8 cellular contexts compared by ENCODE assay signal in the genomic region with DNA sequence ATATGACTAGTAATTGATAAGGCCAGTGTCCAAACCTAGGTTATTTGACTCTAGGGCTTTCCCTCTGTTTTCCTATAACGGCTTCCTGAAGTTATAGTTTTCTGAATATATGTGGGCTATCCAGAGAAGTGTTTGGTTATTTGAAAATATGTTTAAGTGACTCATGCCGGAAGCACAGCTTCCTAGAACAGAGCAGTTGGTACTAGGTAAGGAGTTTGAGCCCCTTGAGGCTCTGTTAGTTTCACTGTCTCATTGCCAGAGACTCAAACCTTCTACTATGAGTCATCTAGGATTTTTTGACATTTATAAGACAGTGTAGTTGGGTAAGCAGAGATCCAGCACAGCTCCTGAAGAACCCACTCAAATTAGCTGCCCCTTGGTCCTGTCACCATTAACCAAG. TPM values are rescaled to one million over a fixed set of nuclear protein-coding genes. Genes with fewer than 3 reads are reported as not detected.
DNase-seq lines count a peak whose midpoint lies in the region; ATAC-seq and TF ChIP-seq lines count a peak whose summit lies in the region.

No MANE protein-coding gene starts in this region.

- ATAC-seq in HG03060 (IDR thresholded peaks at IDR 0.05; ENCODE audit: low read depth, unreplicated experiment) (peak; percentile 94), left lobe of liver (no peak)
- peak; percentile 89 to 92 for ATAC-seq in activated T-cell treated with anti-CD3 and anti-CD28 coated beads, Interleukin-2, amount 50 U/mL, for 4 hours
- peak; percentile 95 for ATAC-seq in stimulated activated effector memory CD8-positive, alpha-beta T cell treated with anti-CD3 and anti-CD28 coated beads, Interleukin-12 subunit alpha, Interleukin-12 subunit beta, amount 100 ng/mL, for 72 hours

- no peak overlapping the region for H3K4me3 Mint-ChIP-seq in activated T-cell treated with anti-CD3 and anti-CD28 coated beads, Interleukin-2, amount 50 U/mL, for 4 hours
- H3K4me3 Mint-ChIP-seq in stimulated activated effector memory CD8-positive, alpha-beta T cell treated with anti-CD3 and anti-CD28 coated beads, Interleukin-12 subunit alpha, Interleukin-12 subunit beta, amount 100 ng/mL, for 72 hours = peak overlapping the region; percentile 43

- TF ChIP-seq POLR2A in esophagus squamous epithelium (IDR thresholded peaks at IDR 0.05) = no peak

- peak; percentile 21 for DNase-seq in activated CD4-positive, alpha-beta T cell treated with anti-CD3 and anti-CD28 coated beads for 48 hours
- no peak for DNase-seq in activated CD4-positive, alpha-beta T cell treated with anti-CD3 and anti-CD28 coated beads for 1 hour
- no peak for DNase-seq in activated T-cell treated with anti-CD3 and anti-CD28 coated beads, Interleukin-2, amount 50 U/mL, for 4 hours
- DNase-seq in stimulated activated effector memory CD8-positive, alpha-beta T cell treated with anti-CD3 and anti-CD28 coated beads, Interleukin-12 subunit alpha, Interleukin-12 subunit beta, amount 100 ng/mL, for 72 hours (ENCODE audit: low spot score in 2 of 2) = no peak
- DNase-seq in left lobe of liver (ENCODE audit: low spot score) (no peak), esophagus squamous epithelium (lab: John Stamatoyannopoulos, UW) (no peak), DMS53 treated with DMSO at 0.1 percent for 48 hours (lab: John Stamatoyannopoulos, UW; ENCODE audit: unreplicated experiment) (no peak)

- H3K9me3 Mint-ChIP-seq in activated T-cell treated with anti-CD3 and anti-CD28 coated beads, Interleukin-2, amount 50 U/mL, for 4 hours = no peaks in the 10 kb centered on the region
- H3K9me3 Mint-ChIP-seq in stimulated activated effector memory CD8-positive, alpha-beta T cell treated with anti-CD3 and anti-CD28 coated beads, Interleukin-12 subunit alpha, Interleukin-12 subunit beta, amount 100 ng/mL, for 72 hours = no peaks in the 10 kb centered on the region

- H3K36me3 ChIP-seq in esophagus squamous epithelium = no peaks in the 10 kb centered on the region

- peaks cover 4% of the 10 kb centered on the region for H3K36me3 Mint-ChIP-seq in activated T-cell treated with anti-CD3 and anti-CD28 coated beads, Interleukin-2, amount 50 U/mL, for 4 hours (ENCODE audit: insufficient read depth)
- no peaks in the 10 kb centered on the region for H3K36me3 Mint-ChIP-seq in stimulated activated effector memory CD8-positive, alpha-beta T cell treated with anti-CD3 and anti-CD28 coated beads, Interleukin-12 subunit alpha, Interleukin-12 subunit beta, amount 100 ng/mL, for 72 hours

- H3K4me1 Mint-ChIP-seq in activated T-cell treated with anti-CD3 and anti-CD28 coated beads, Interleukin-2, amount 50 U/mL, for 4 hours (ENCODE audit: low read depth) = peaks cover 28% of the 10 kb centered on the region
- H3K4me1 Mint-ChIP-seq in stimulated activated effector memory CD8-positive, alpha-beta T cell treated with anti-CD3 and anti-CD28 coated beads, Interleukin-12 subunit alpha, Interleukin-12 subunit beta, amount 100 ng/mL, for 72 hours = peaks cover 72% of the 10 kb centered on the region

- H3K4me3 ChIP-seq in esophagus squamous epithelium = no peak overlapping the region

- H3K27ac ChIP-seq in esophagus squamous epithelium = no peak overlapping the region

- H3K27me3 Mint-ChIP-seq in activated T-cell treated with anti-CD3 and anti-CD28 coated beads, Interleukin-2, amount 50 U/mL, for 4 hours (ENCODE audit: low read depth) = no peaks in the 10 kb centered on the region

- H3K27ac Mint-ChIP-seq in stimulated activated effector memory CD8-positive, alpha-beta T cell treated with anti-CD3 and anti-CD28 coated beads, Interleukin-12 subunit alpha, Interleukin-12 subunit beta, amount 100 ng/mL, for 72 hours = peak overlapping the region; percentile 85

- H3K27me3 ChIP-seq in esophagus squamous epithelium = no peaks in the 10 kb centered on the region

- no peaks in the 10 kb centered on the region for H3K4me1 ChIP-seq in esophagus squamous epithelium

- TF ChIP-seq CTCF in esophagus squamous epithelium (IDR thresholded peaks at IDR 0.05) = no peak

- WGBS in esophagus squamous epithelium, 2 donors = 38 to 50% methylated on average over 2 of the region's 2 CpGs

- intact Hi-C loops in esophagus squamous epithelium (cut with DNase I) = no loop called here

- no peaks in the 10 kb centered on the region for H3K9me3 ChIP-seq in esophagus squamous epithelium

RNA-seq across cellular contexts. Expression of gene LEPR, which starts 27.1 kb away (rescaled TPM):
- under 1 TPM; 0.32 to 0.38 (median 0.38) TPM for total RNA-seq in activated T-cell treated with anti-CD3 and anti-CD28 coated beads, Interleukin-2, amount 50 U/mL, for 4 hours
- 51.9 TPM for total RNA-seq in left lobe of liver
- total RNA-seq in esophagus squamous epithelium = 10 to 100 TPM in 2 of 4 donors, 1 to 10 TPM in 2; 1.2 to 20.4 (median 6.3) TPM

RNA-seq across cellular contexts. Expression of gene LEPROT, which starts 27.1 kb away (rescaled TPM):
- total RNA-seq in activated T-cell treated with anti-CD3 and anti-CD28 coated beads, Interleukin-2, amount 50 U/mL, for 4 hours = 10 to 100 TPM; 12.6 to 15.7 (median 12.6) TPM
- total RNA-seq in left lobe of liver (33.1 TPM), esophagus squamous epithelium (10 to 100 TPM; 29.7 to 56.9 (median 42.9) TPM)
